19 cellular contexts compared by ENCODE assay signal in the genomic region with DNA sequence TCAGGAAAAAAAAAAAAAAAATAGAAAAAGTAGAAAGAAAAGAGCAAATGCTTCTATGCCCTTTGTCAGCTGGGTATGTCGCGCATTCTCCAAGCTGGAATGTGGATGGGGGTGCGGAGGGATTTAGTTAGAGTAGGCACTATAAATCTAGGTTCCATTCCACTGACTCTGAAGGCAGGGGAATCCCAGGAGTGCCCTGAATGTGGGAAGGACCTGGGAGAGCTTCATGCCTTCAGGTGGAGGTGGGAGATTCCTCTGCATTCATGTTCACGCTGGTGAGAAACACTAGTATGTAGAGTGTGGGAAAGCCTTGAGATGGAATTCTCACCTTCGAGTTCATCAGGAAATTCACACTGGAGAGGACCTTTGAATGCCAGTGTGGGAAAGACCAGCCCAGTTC. TPM values are rescaled to one million over a fixed set of nuclear protein-coding genes. Genes with fewer than 3 reads are reported as not detected.
DNase-seq lines count a peak whose midpoint lies in the region; ATAC-seq, FAIRE-seq and TF ChIP-seq lines count a peak whose summit lies in the region.
"Had no signal": no experiment of that assay in that cellular context is flagged by ENCODE, and none has a peak within 500 bp of the region (broad histone marks: within the 10 kb centered on the region; RNA-seq: fewer than 3 reads in every experiment).

No MANE protein-coding gene starts in this region.

- no peak overlapping the region for H3K27ac ChIP-seq in CD4-positive, alpha-beta T cell (ENCODE audit: low read depth, low read length)

- CTCF ChIA-PET in CD4-positive, alpha-beta T cell (lab: Charles Lee) = no interaction called here
- CTCF ChIA-PET in activated CD8-positive, alpha-beta memory T cell treated with anti-CD3 and anti-CD28 coated beads, Interleukin-2, amount 10 ng/mL, durations not matched to agents 7 days and 5 days (lab: Charles Lee) = no interaction called here

- FAIRE-seq in bronchial epithelial cell (lab: Jason Lieb, UNC) (peak; percentile 32), frontal cortex (lab: Jason Lieb, UNC) (no peak)
- FAIRE-seq: G401.6, GM12892, H1 had no signal

- intact Hi-C loops in CD4-positive, alpha-beta T cell (cut with DNase I, micrococcal nuclease) = no loop called here

- H3K27me3 Mint-ChIP-seq in CD4-positive, alpha-beta T cell = no peaks in the 10 kb centered on the region
- H3K27me3 Mint-ChIP-seq in neural crest cell (ENCODE audit: low read depth) = peaks cover 33% of the 10 kb centered on the region
- peaks cover 15% of the 10 kb centered on the region for H3K27me3 Mint-ChIP-seq in activated CD8-positive, alpha-beta memory T cell treated with anti-CD3 and anti-CD28 coated beads, Interleukin-2, amount 10 ng/mL, durations not matched to agents 7 days and 5 days

- ATAC-seq in CD4-positive, alpha-beta T cell (ENCODE audit: poor library complexity) = no peak
- ATAC-seq in activated CD8-positive, alpha-beta memory T cell treated with anti-CD3 and anti-CD28 coated beads, Interleukin-2, amount 10 ng/mL, durations not matched to agents 7 days and 5 days = no peak
- ATAC-seq: CD8-positive, alpha-beta T cell; HCT116 had no signal

- peaks cover 31% of the 10 kb centered on the region for H3K9me3 ChIP-seq in CD4-positive, alpha-beta T cell (ENCODE audit: control insufficient read depth, low read length)
- H3K9me3 ChIP-seq: Caco-2 had no signal

- H3K27ac Mint-ChIP-seq in CD4-positive, alpha-beta T cell = no peak overlapping the region
- H3K27ac Mint-ChIP-seq in neural crest cell (ENCODE audit: unreplicated experiment) = no peak overlapping the region
- H3K27ac Mint-ChIP-seq in activated CD8-positive, alpha-beta memory T cell treated with anti-CD3 and anti-CD28 coated beads, Interleukin-2, amount 10 ng/mL, durations not matched to agents 7 days and 5 days = no peak overlapping the region
- H3K27ac Mint-ChIP-seq: CD8-positive, alpha-beta T cell had no signal

- H3K36me3 Mint-ChIP-seq in CD4-positive, alpha-beta T cell (ENCODE audit: low read depth) = peaks cover 28% of the 10 kb centered on the region
- H3K36me3 Mint-ChIP-seq in neural crest cell (ENCODE audit: low read depth) = peaks cover 30% of the 10 kb centered on the region
- H3K36me3 Mint-ChIP-seq in activated CD8-positive, alpha-beta memory T cell treated with anti-CD3 and anti-CD28 coated beads, Interleukin-2, amount 10 ng/mL, durations not matched to agents 7 days and 5 days = peaks cover 26% of the 10 kb centered on the region

- H3K27me3 ChIP-seq in CD4-positive, alpha-beta T cell (ENCODE audit: control insufficient read depth, insufficient read depth, low read length) = peaks cover 7% of the 10 kb centered on the region
- peaks cover 4% of the 10 kb centered on the region for H3K27me3 ChIP-seq in bronchial epithelial cell (ENCODE audit: control insufficient read depth, insufficient read depth, low read length)

- no peak overlapping the region for H3K4me3 ChIP-seq in bronchial epithelial cell (ENCODE audit: low read depth, low read length)

- peaks cover 13% of the 10 kb centered on the region for H3K4me1 Mint-ChIP-seq in CD4-positive, alpha-beta T cell (ENCODE audit: low read depth)
- H3K4me1 Mint-ChIP-seq in neural crest cell = peaks cover 8% of the 10 kb centered on the region
- H3K4me1 Mint-ChIP-seq in activated CD8-positive, alpha-beta memory T cell treated with anti-CD3 and anti-CD28 coated beads, Interleukin-2, amount 10 ng/mL, durations not matched to agents 7 days and 5 days = no peaks in the 10 kb centered on the region

- no peak for TF ChIP-seq CTCF in CD4-positive, alpha-beta T cell (IDR thresholded peaks at IDR 0.05)
- TF ChIP-seq CTCF in bronchial epithelial cell (IDR thresholded peaks at IDR 0.05; ENCODE audit: insufficient read depth, low read length, severe bottlenecking) (no peak), neural crest cell (conservative IDR thresholded peaks at IDR 0.05) (no peak)

- H3K4me3 Mint-ChIP-seq in CD4-positive, alpha-beta T cell = peak overlapping the region; percentile 15
- peak overlapping the region; percentile 47 for H3K4me3 Mint-ChIP-seq in neural crest cell
- no peak overlapping the region for H3K4me3 Mint-ChIP-seq in activated CD8-positive, alpha-beta memory T cell treated with anti-CD3 and anti-CD28 coated beads, Interleukin-2, amount 10 ng/mL, durations not matched to agents 7 days and 5 days
- H3K4me3 Mint-ChIP-seq: CD8-positive, alpha-beta T cell; H9 had no signal

- H3K36me3 ChIP-seq in bronchial epithelial cell (ENCODE audit: control insufficient read depth, insufficient read depth, low read length) = no peaks in the 10 kb centered on the region

- peaks cover 10% of the 10 kb centered on the region for H3K9me3 Mint-ChIP-seq in CD4-positive, alpha-beta T cell
- H3K9me3 Mint-ChIP-seq in neural crest cell = peaks cover 9% of the 10 kb centered on the region
- peaks cover 30% of the 10 kb centered on the region for H3K9me3 Mint-ChIP-seq in activated CD8-positive, alpha-beta memory T cell treated with anti-CD3 and anti-CD28 coated beads, Interleukin-2, amount 10 ng/mL, durations not matched to agents 7 days and 5 days (ENCODE audit: low read depth)

- no peak for DNase-seq in CD4-positive, alpha-beta T cell
- DNase-seq in bronchial epithelial cell (ENCODE audit: low read depth) = no peak
- DNase-seq in left kidney (ENCODE audit: low read depth, low spot score) = peak; percentile 73
- no peak for DNase-seq in neural crest cell (ENCODE audit: low read depth, low spot score)
- DNase-seq in NCI-H1092 (lab: John Stamatoyannopoulos, UW) = no peak
- no peak for DNase-seq in OCI-M2 (lab: John Stamatoyannopoulos, UW; ENCODE audit: unreplicated experiment)
- no peak for DNase-seq in activated CD8-positive, alpha-beta memory T cell treated with anti-CD3 and anti-CD28 coated beads, Interleukin-2, amount 10 ng/mL, durations not matched to agents 7 days and 5 days
- DNase-seq in frontal cortex (ENCODE audit: low spot score in 2 of 2) = no peak
- DNase-seq: 8988T; C1 segment of cervical spinal cord; Caco-2; CD8-positive, alpha-beta T cell; DMS153; DND-41; H9 had no signal

- POLR2A ChIA-PET in CD4-positive, alpha-beta T cell (lab: Charles Lee) = no interaction called here

RNA-seq across cellular contexts. Expression of a gene that starts 12.4 kb away (rescaled TPM):
- total RNA-seq in CD4-positive, alpha-beta T cell = 1 to 10 TPM; 2.1 to 3.6 TPM
- total RNA-seq in bronchial epithelial cell (8.2 and 10.0 TPM in 2 replicates), neural crest cell (41.9 and 43.9 TPM in 2 replicates), frontal cortex (17.1 TPM)
- total RNA-seq in activated CD8-positive, alpha-beta memory T cell treated with anti-CD3 and anti-CD28 coated beads, Interleukin-2, amount 10 ng/mL, durations not matched to agents 7 days and 5 days = 10 to 100 TPM in 1 of 2 experiments, 1 to 10 TPM in 1; 8.6 to 10.7 TPM

RNA-seq across cellular contexts. Expression of a gene that starts 16.6 kb away (rescaled TPM):
- under 1 TPM; 0.05 to 0.08 TPM for total RNA-seq in CD4-positive, alpha-beta T cell
- total RNA-seq in bronchial epithelial cell (not detected in 2 replicates), neural crest cell (0.26 and 0.30 TPM in 2 replicates), frontal cortex (under 0.01 TPM)
- under 1 TPM; 0.03 to 0.07 TPM for total RNA-seq in activated CD8-positive, alpha-beta memory T cell treated with anti-CD3 and anti-CD28 coated beads, Interleukin-2, amount 10 ng/mL, durations not matched to agents 7 days and 5 days

RNA-seq across cellular contexts. Expression of a gene that starts 21.0 kb away (rescaled TPM):
- total RNA-seq in CD4-positive, alpha-beta T cell = 1 to 10 TPM; 2.4 TPM
- 0.53 and 0.64 TPM in 2 replicates for total RNA-seq in bronchial epithelial cell
- 0.11 and 0.12 TPM in 2 replicates for total RNA-seq in neural crest cell
- 1 to 10 TPM; 1.9 to 2.9 TPM for total RNA-seq in activated CD8-positive, alpha-beta memory T cell treated with anti-CD3 and anti-CD28 coated beads, Interleukin-2, amount 10 ng/mL, durations not matched to agents 7 days and 5 days
- 9.4 TPM for total RNA-seq in frontal cortex
